Comparison of ENCODE assay signal across 29 cellular contexts in genomic region chr12:5678186-5678585, GRCh38.
"Had no signal": no experiment of that assay in that cellular context is flagged by ENCODE, and none has a peak within 500 bp of the region (broad histone marks: within the 10 kb centered on the region; RNA-seq: fewer than 3 reads in every experiment).

No MANE protein-coding gene starts in this region.

- H3K4me1 Mint-ChIP-seq: stimulated activated effector memory CD8-positive, alpha-beta T cell treated with anti-CD3 and anti-CD28 coated beads, Interleukin-12 subunit alpha, Interleukin-12 subunit beta, amount 100 ng/mL, for 72 hours; stimulated activated memory B cell treated with anti-CD40 and anti-IgM and Interleukin-4, amounts not matched to agents 10 μg/mL and 1 μg/mL and 100 μg/mL, for 72 hours; stimulated activated naive B cell treated with anti-CD40 and anti-IgM and Interleukin-4, amounts not matched to agents 10 μg/mL and 1 μg/mL and 100 μg/mL, for 72 hours; stimulated activated naive CD8-positive, alpha-beta T cell treated with anti-CD3 and anti-CD28 coated beads, Interleukin-15, amount 100 ng/mL, for 72 hours had no signal

- H3K9me3 Mint-ChIP-seq: stimulated activated effector memory CD8-positive, alpha-beta T cell treated with anti-CD3 and anti-CD28 coated beads, Interleukin-12 subunit alpha, Interleukin-12 subunit beta, amount 100 ng/mL, for 72 hours; stimulated activated memory B cell treated with anti-CD40 and anti-IgM and Interleukin-4, amounts not matched to agents 10 μg/mL and 1 μg/mL and 100 μg/mL, for 72 hours; stimulated activated naive CD8-positive, alpha-beta T cell treated with anti-CD3 and anti-CD28 coated beads, Interleukin-15, amount 100 ng/mL, for 72 hours; stimulated activated naive CD8-positive, alpha-beta T cell treated with anti-CD3 and anti-CD28 coated beads, Interleukin-15, Interleukin-2, amounts not matched to agents 100 ng/mL and 50 ng/mL, for 24 hours had no signal

- H3K4me3 Mint-ChIP-seq: stimulated activated effector memory CD8-positive, alpha-beta T cell treated with anti-CD3 and anti-CD28 coated beads, Interleukin-12 subunit alpha, Interleukin-12 subunit beta, amount 100 ng/mL, for 72 hours; stimulated activated memory B cell treated with anti-CD40 and anti-IgM and Interleukin-4, amounts not matched to agents 10 μg/mL and 1 μg/mL and 100 μg/mL, for 72 hours; stimulated activated naive B cell treated with anti-CD40 and anti-IgM and Interleukin-4, amounts not matched to agents 10 μg/mL and 1 μg/mL and 100 μg/mL, for 72 hours; stimulated activated naive CD8-positive, alpha-beta T cell treated with anti-CD3 and anti-CD28 coated beads, Interleukin-15, amount 100 ng/mL, for 72 hours; stimulated activated naive CD8-positive, alpha-beta T cell treated with anti-CD3 and anti-CD28 coated beads, Interleukin-15, Interleukin-2, amounts not matched to agents 100 ng/mL and 50 ng/mL, for 24 hours; type B pancreatic cell had no signal

- FAIRE-seq: urothelium cell line had no signal

- H3K27ac ChIP-seq: stomach, suprapubic skin, testis, thoracic aorta, thyroid gland, tibial artery, tibial nerve, transverse colon, upper lobe of left lung, upper lobe of right lung, uterus, vagina had no signal

- H3K9me3 ChIP-seq: stomach, suprapubic skin, testis, thoracic aorta, thyroid gland, tibial artery, transverse colon, upper lobe of left lung, upper lobe of right lung, uterus, vagina had no signal

- H3K4me1 ChIP-seq: suprapubic skin, testis, thyroid gland, tibial artery, tibial nerve, transverse colon, upper lobe of left lung, upper lobe of right lung, uterus, vagina had no signal

- H3K4me3 ChIP-seq: stomach, suprapubic skin, testis, thoracic aorta, thyroid gland, tibial artery, tibial nerve, transverse colon, upper lobe of left lung, upper lobe of right lung, uterus, vagina had no signal

- ATAC-seq: stimulated activated effector memory CD8-positive, alpha-beta T cell treated with anti-CD3 and anti-CD28 coated beads, Interleukin-12 subunit alpha, Interleukin-12 subunit beta, amount 100 ng/mL, for 72 hours; stimulated activated memory B cell treated with anti-CD40 and anti-IgM and Interleukin-4, amounts not matched to agents 10 μg/mL and 1 μg/mL and 100 μg/mL, for 72 hours; stimulated activated naive B cell treated with anti-CD40 and anti-IgM and Interleukin-4, amounts not matched to agents 10 μg/mL and 1 μg/mL and 100 μg/mL, for 72 hours; stimulated activated naive CD8-positive, alpha-beta T cell treated with anti-CD3 and anti-CD28 coated beads, Interleukin-15, amount 100 ng/mL, for 72 hours; stimulated activated naive CD8-positive, alpha-beta T cell treated with anti-CD3 and anti-CD28 coated beads, Interleukin-15, Interleukin-2, amounts not matched to agents 100 U/mL and 50 U/mL, for 24 hours; upper lobe of right lung had no signal

- H3K36me3 ChIP-seq: stomach, suprapubic skin, thoracic aorta, thyroid gland, tibial artery, tibial nerve, transverse colon, upper lobe of left lung, upper lobe of right lung, uterus, vagina had no signal

- H3K36me3 Mint-ChIP-seq: stimulated activated effector memory CD8-positive, alpha-beta T cell treated with anti-CD3 and anti-CD28 coated beads, Interleukin-12 subunit alpha, Interleukin-12 subunit beta, amount 100 ng/mL, for 72 hours; stimulated activated memory B cell treated with anti-CD40 and anti-IgM and Interleukin-4, amounts not matched to agents 10 μg/mL and 1 μg/mL and 100 μg/mL, for 72 hours; stimulated activated naive B cell treated with anti-CD40 and anti-IgM and Interleukin-4, amounts not matched to agents 10 μg/mL and 1 μg/mL and 100 μg/mL, for 72 hours; type B pancreatic cell had no signal

- DNase-seq: stimulated activated CD4-positive, alpha-beta T cell treated with anti-CD3 and anti-CD28 coated beads, Interleukin-2, amount 100 ng/mL, for 48 hours; stimulated activated CD4-positive, alpha-beta T cell treated with anti-CD3 and anti-CD28 coated beads, Interleukin-4, amount 100 ng/mL, for 1 hour; stimulated activated CD4-positive, alpha-beta T cell treated with anti-CD3 and anti-CD28 coated beads, Interleukin-4, amount 100 ng/mL, for 24 hours; stimulated activated CD4-positive, alpha-beta T cell treated with anti-CD3 and anti-CD28 coated beads, Interleukin-4, amount 100 ng/mL, for 4 hours; stimulated activated CD8-positive, alpha-beta memory T cell treated with anti-CD3 and anti-CD28 coated beads, Interleukin-4, amount 100 ng/mL, for 48 hours; stimulated activated naive B cell treated with anti-CD40 and anti-IgM and Interleukin-4, amounts not matched to agents 10 μg/mL and 1 μg/mL and 100 μg/mL, for 72 hours; stimulated activated naive CD4-positive, alpha-beta T cell; stimulated activated naive CD4-positive, alpha-beta T cell treated with Interleukin-2 at 50 U/mL for 16 hours; stimulated activated naive CD8-positive, alpha-beta T cell treated with anti-CD3 and anti-CD28 coated beads, Interleukin-15, amount 100 ng/mL, for 72 hours; stimulated activated naive CD8-positive, alpha-beta T cell treated with anti-CD3 and anti-CD28 coated beads, Interleukin-15, Interleukin-2, amounts not matched to agents 100 U/mL and 50 U/mL, for 24 hours; stomach; substantia nigra; testis; thyroid gland; tibial artery; transverse colon; trophoblast cell; upper lobe of left lung; upper lobe of right lung; uterus had no signal

- H3K27me3 ChIP-seq: stomach, testis, thyroid gland, tibial nerve, transverse colon, upper lobe of left lung, uterus, vagina had no signal

- H3K27ac Mint-ChIP-seq: stimulated activated effector memory CD8-positive, alpha-beta T cell treated with anti-CD3 and anti-CD28 coated beads, Interleukin-12 subunit alpha, Interleukin-12 subunit beta, amount 100 ng/mL, for 72 hours; stimulated activated memory B cell treated with anti-CD40 and anti-IgM and Interleukin-4, amounts not matched to agents 10 μg/mL and 1 μg/mL and 100 μg/mL, for 72 hours; stimulated activated naive CD8-positive, alpha-beta T cell treated with anti-CD3 and anti-CD28 coated beads, Interleukin-15, amount 100 ng/mL, for 72 hours; stimulated activated naive CD8-positive, alpha-beta T cell treated with anti-CD3 and anti-CD28 coated beads, Interleukin-15, Interleukin-2, amounts not matched to agents 100 ng/mL and 50 ng/mL, for 24 hours; type B pancreatic cell had no signal
